14 cellular contexts compared by ENCODE assay signal in the genomic region with DNA sequence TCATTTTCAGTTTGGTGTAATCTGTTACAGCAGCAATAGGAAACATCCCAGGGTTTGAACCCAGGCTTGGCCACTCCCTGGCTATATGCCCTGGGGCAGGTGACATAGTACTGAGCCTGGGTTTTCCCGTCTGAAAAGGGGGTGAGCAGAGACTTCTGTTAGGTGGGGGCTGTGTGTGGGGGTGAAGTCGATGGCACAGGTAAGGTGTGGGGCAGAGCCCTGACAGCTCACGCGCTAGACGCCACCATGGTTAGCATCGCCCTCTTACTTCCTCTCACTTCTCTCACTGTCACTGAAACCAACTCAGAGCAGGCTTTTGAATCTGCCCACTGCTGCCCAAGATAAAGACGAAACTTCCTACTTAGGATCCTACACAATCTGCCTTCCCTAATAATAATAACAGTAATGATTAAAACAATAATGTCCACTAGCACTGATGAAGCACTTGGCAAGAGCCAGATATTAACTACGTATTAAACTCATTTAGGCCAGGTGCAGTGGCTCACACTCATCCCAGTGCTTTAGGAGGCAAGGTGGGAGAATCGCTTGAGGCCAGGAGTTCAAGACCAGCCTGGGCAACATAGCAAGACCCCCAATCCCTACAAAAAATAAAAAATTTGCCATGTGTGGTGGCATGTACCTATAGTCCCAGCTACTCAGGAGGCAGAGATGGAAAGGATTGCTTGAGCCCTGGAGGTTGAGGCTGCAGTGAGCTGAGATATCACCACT.
DNase-seq lines count a peak whose midpoint lies in the region; ATAC-seq, FAIRE-seq and TF ChIP-seq lines count a peak whose summit lies in the region.
"Had no signal": no experiment of that assay in that cellular context is flagged by ENCODE, and none has a peak within 500 bp of the region (broad histone marks: within the 10 kb centered on the region; RNA-seq: fewer than 3 reads in every experiment).

No MANE protein-coding gene starts in this region.

- no peaks in the 10 kb centered on the region for H3K27me3 Mint-ChIP-seq in activated CD8-positive, alpha-beta T cell treated with anti-CD3 and anti-CD28 coated beads for 36 hours
- peaks cover 17% of the 10 kb centered on the region for H3K27me3 Mint-ChIP-seq in progenitor cell of endocrine pancreas

- intact Hi-C loops in left ventricle myocardium inferior (cut with micrococcal nuclease), result no loop called here
- intact Hi-C loops in Right ventricle myocardium superior (cut with DNase I), result no loop called here
- intact Hi-C loops in activated CD8-positive, alpha-beta T cell treated with anti-CD3 and anti-CD28 coated beads for 36 hours (cut with micrococcal nuclease), result no loop called here
- intact Hi-C loops in kidney (cut with DNase I), result no loop called here
- intact Hi-C loops in tibial artery (cut with DNase I; ENCODE audit: low total_unique reads), result no loop called here
- intact Hi-C loops in sigmoid colon (cut with DNase I), result no loop called here

- H3K9me3 ChIP-seq in left ventricle myocardium inferior (replicated peaks) (no peaks in the 10 kb centered on the region), kidney (ENCODE audit: control insufficient read depth in 1 of 2, low read length in 2 of 2) (no peaks in the 10 kb centered on the region), tibial artery (no peaks in the 10 kb centered on the region), sigmoid colon (no peaks in the 10 kb centered on the region)
- H3K9me3 ChIP-seq: left lung had no signal

- H3K4me3 ChIP-seq in left ventricle myocardium inferior (no peak overlapping the region), kidney (ENCODE audit: low read length in 2 of 2) (no peak overlapping the region), tibial artery (no peak overlapping the region), sigmoid colon (no peak overlapping the region)
- H3K4me3 ChIP-seq: cardiac muscle cell, left lung had no signal

- POLR2A ChIA-PET in activated CD8-positive, alpha-beta T cell treated with anti-CD3 and anti-CD28 coated beads for 36 hours (lab: Charles Lee), result no interaction called here

- H3K36me3 ChIP-seq in left ventricle myocardium inferior, result no peaks in the 10 kb centered on the region
- H3K36me3 ChIP-seq in kidney (ENCODE audit: control insufficient read depth in 1 of 2, insufficient read depth in 2 of 2, low read length in 2 of 2), result no peaks in the 10 kb centered on the region
- H3K36me3 ChIP-seq in tibial artery, result no peaks in the 10 kb centered on the region
- no peaks in the 10 kb centered on the region for H3K36me3 ChIP-seq in sigmoid colon
- H3K36me3 ChIP-seq: cardiac muscle cell, left lung had no signal

- FAIRE-seq in kidney (lab: Jason Lieb, UNC), result no peak
- FAIRE-seq: G401.6 had no signal

- H3K36me3 Mint-ChIP-seq in activated CD8-positive, alpha-beta T cell treated with anti-CD3 and anti-CD28 coated beads for 36 hours (ENCODE audit: low read depth), result no peaks in the 10 kb centered on the region
- H3K36me3 Mint-ChIP-seq in progenitor cell of endocrine pancreas (ENCODE audit: insufficient read depth), result no peaks in the 10 kb centered on the region

- peaks cover 19% of the 10 kb centered on the region for H3K4me1 Mint-ChIP-seq in activated CD8-positive, alpha-beta T cell treated with anti-CD3 and anti-CD28 coated beads for 36 hours (ENCODE audit: low read depth)
- peaks cover 14% of the 10 kb centered on the region for H3K4me1 Mint-ChIP-seq in progenitor cell of endocrine pancreas (ENCODE audit: low read depth)

- H3K27me3 ChIP-seq in left ventricle myocardium inferior (ENCODE audit: low read depth), result no peaks in the 10 kb centered on the region
- H3K27me3 ChIP-seq in tibial artery, result no peaks in the 10 kb centered on the region
- H3K27me3 ChIP-seq in sigmoid colon, result no peaks in the 10 kb centered on the region
- H3K27me3 ChIP-seq: cardiac muscle cell, left lung had no signal

- CTCF ChIA-PET in activated CD8-positive, alpha-beta T cell treated with anti-CD3 and anti-CD28 coated beads for 36 hours (lab: Charles Lee), result no interaction called here

- DNase-seq in left ventricle myocardium inferior (no peak), Right ventricle myocardium superior (no peak), kidney (peak; percentile 42), tibial artery (no peak), progenitor cell of endocrine pancreas (ENCODE audit: low spot score, unreplicated experiment) (no peak), sigmoid colon (no peak), cerebellar nuclear complex (lab: John Stamatoyannopoulos, UW) (no peak)
- DNase-seq in activated CD8-positive, alpha-beta T cell treated with anti-CD3 and anti-CD28 coated beads for 36 hours, result peak; percentile 50
- DNase-seq: HCEC 1CT, left lung, NCI-H82, SHP77 treated with DMSO at 0.1 percent for 48 hours had no signal

- H3K27ac ChIP-seq in left ventricle myocardium inferior (replicated peaks) (peak overlapping the region; percentile 94), kidney (ENCODE audit: low read depth in 2 of 2, low read length in 2 of 2) (no peak overlapping the region), tibial artery (peak overlapping the region; percentile 87 to 96), sigmoid colon (no peak overlapping the region)
- H3K27ac ChIP-seq: cardiac muscle cell, left lung had no signal

- H3K4me1 ChIP-seq in left ventricle myocardium inferior (peaks cover 69% of the 10 kb centered on the region), kidney (ENCODE audit: control insufficient read depth in 1 of 2, insufficient read depth in 1 of 2, low read depth in 1 of 2, low read length in 2 of 2) (peaks cover 9 to 17% of the 10 kb centered on the region in 2 donors), tibial artery (peaks cover 0 to 77% (median 62%) of the 10 kb centered on the region in 4 donors), sigmoid colon (peaks cover 0 to 24% (median 21%) of the 10 kb centered on the region in 4 donors)

- no peak for TF ChIP-seq POLR2A in sigmoid colon (IDR thresholded peaks at IDR 0.05)

- TF ChIP-seq EP300 in sigmoid colon (IDR thresholded peaks at IDR 0.05), result no peak

- H3K4me3 Mint-ChIP-seq in activated CD8-positive, alpha-beta T cell treated with anti-CD3 and anti-CD28 coated beads for 36 hours, result no peak overlapping the region
- H3K4me3 Mint-ChIP-seq in progenitor cell of endocrine pancreas (ENCODE audit: low read depth), result no peak overlapping the region

- WGBS in sigmoid colon, 2 donors, result 72 to 80% methylated on average over 9 of the region's 9 CpGs

- H3K9me3 Mint-ChIP-seq in activated CD8-positive, alpha-beta T cell treated with anti-CD3 and anti-CD28 coated beads for 36 hours, result no peaks in the 10 kb centered on the region
- H3K9me3 Mint-ChIP-seq in progenitor cell of endocrine pancreas (ENCODE audit: low read depth), result no peaks in the 10 kb centered on the region

- H3K27ac Mint-ChIP-seq in activated CD8-positive, alpha-beta T cell treated with anti-CD3 and anti-CD28 coated beads for 36 hours, result no peak overlapping the region
- H3K27ac Mint-ChIP-seq in progenitor cell of endocrine pancreas, result no peak overlapping the region

- TF ChIP-seq CTCF in left ventricle myocardium inferior (IDR thresholded peaks at IDR 0.05; ENCODE audit: borderline replicate concordance), result no peak
- no peak for TF ChIP-seq CTCF in activated CD8-positive, alpha-beta T cell treated with anti-CD3 and anti-CD28 coated beads for 36 hours (IDR thresholded peaks at IDR 0.05)
- no peak for TF ChIP-seq CTCF in kidney (IDR thresholded peaks at IDR 0.05; ENCODE audit: borderline replicate concordance, extremely low read depth, insufficient read depth)
- TF ChIP-seq CTCF in tibial artery (IDR thresholded peaks at IDR 0.05), result no peak
- no peak for TF ChIP-seq CTCF in progenitor cell of endocrine pancreas (IDR thresholded peaks at IDR 0.05; ENCODE audit: unreplicated experiment)
- no peak for TF ChIP-seq CTCF in sigmoid colon (IDR thresholded peaks at IDR 0.05)

- ATAC-seq in Right ventricle myocardium superior (ENCODE audit: poor library complexity), result no peak
- peak; percentile 78 for ATAC-seq in activated CD8-positive, alpha-beta T cell treated with anti-CD3 and anti-CD28 coated beads for 36 hours
- ATAC-seq: left lung had no signal

- H3K9ac ChIP-seq in kidney (ENCODE audit: low read length in 2 of 2), result no peak overlapping the region

Comparison
In these comparisons a context has a peak if more than half of its experiments do, and no peak if none do; other contexts are left out.
1. DNase-seq: peak in activated CD8-positive, alpha-beta T cell treated with anti-CD3 and anti-CD28 coated beads for 36 hours (single experiment) and kidney (single experiment); none in left ventricle myocardium inferior (single experiment), Right ventricle myocardium superior (single experiment), tibial artery (0 of 2), progenitor cell of endocrine pancreas (single experiment), sigmoid colon (single experiment) and cerebellar nuclear complex (0 of 2).
2. H3K27ac ChIP-seq: peak in left ventricle myocardium inferior (single experiment) and tibial artery (2 of 2); none in kidney (0 of 2) and sigmoid colon (0 of 4).